1 cellular context compared by ENCODE assay signal in genomic region chr3:40584625-40585189, GRCh38.
TF ChIP-seq lines count a peak whose summit lies in the region.

No MANE protein-coding gene starts in this region.

TF ChIP-seq in H1, 55 proteins besides CTCF, POLR2A, EP300 and RAD21 (continued from another document):
- TF ChIP-seq CHD7 (IDR thresholded peaks at IDR 0.05; ENCODE audit: insufficient replicate concordance, low read length), result no peak
- no peak for TF ChIP-seq RBBP5 (IDR thresholded peaks at IDR 0.05; ENCODE audit: borderline replicate concordance, low read depth, low read length)
- TF ChIP-seq KDM1A (IDR thresholded peaks at IDR 0.05; ENCODE audit: borderline replicate concordance, low read length), result peak; percentile 42; the same call in 1 of the 2 replicates
- TF ChIP-seq TCF12 (IDR thresholded peaks at IDR 0.05; ENCODE audit: low read depth, low read length), result no peak
- no peak for TF ChIP-seq PHF8 (conservative IDR thresholded peaks at IDR 0.05; ENCODE audit: low read depth, low read length)
- TF ChIP-seq SIX5 (IDR thresholded peaks at IDR 0.05; ENCODE audit: low read depth, low read length), result no peak
- TF ChIP-seq TBP (IDR thresholded peaks at IDR 0.05; ENCODE audit: low read depth, low read length), result no peak
- 0 out of 2 replicates have a peak, but pooled peaks have one; percentile 19 for TF ChIP-seq ATF3 (IDR thresholded peaks at IDR 0.05; ENCODE audit: insufficient read depth, low read depth, low read length)
- no peak for TF ChIP-seq BACH1 (IDR thresholded peaks at IDR 0.05; ENCODE audit: low read length)
- TF ChIP-seq GTF2F1 (IDR thresholded peaks at IDR 0.05; ENCODE audit: borderline replicate concordance, low read depth, low read length), result no peak
- peak; percentile 54 for TF ChIP-seq CTBP2 (IDR thresholded peaks at IDR 0.05; ENCODE audit: borderline replicate concordance, insufficient read depth, insufficient read length, low read length)
- TF ChIP-seq JUN (IDR thresholded peaks at IDR 0.05; ENCODE audit: low read depth, low read length), result no peak
- TF ChIP-seq, protein P1, sequence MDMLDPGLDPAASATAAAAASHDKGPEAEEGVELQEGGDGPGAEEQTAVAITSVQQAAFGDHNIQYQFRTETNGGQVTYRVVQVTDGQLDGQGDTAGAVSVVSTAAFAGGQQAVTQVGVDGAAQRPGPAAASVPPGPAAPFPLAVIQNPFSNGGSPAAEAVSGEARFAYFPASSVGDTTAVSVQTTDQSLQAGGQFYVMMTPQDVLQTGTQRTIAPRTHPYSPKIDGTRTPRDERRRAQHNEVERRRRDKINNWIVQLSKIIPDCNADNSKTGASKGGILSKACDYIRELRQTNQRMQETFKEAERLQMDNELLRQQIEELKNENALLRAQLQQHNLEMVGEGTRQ (IDR thresholded peaks at IDR 0.05; ENCODE audit: low read length), result peak; percentile 61; the same call in 1 of the 2 replicates
- TF ChIP-seq KDM4A (IDR thresholded peaks at IDR 0.05; ENCODE audit: low read depth, low read length, severe bottlenecking), result no peak
- no peak for TF ChIP-seq SUZ12 (IDR thresholded peaks at IDR 0.05; ENCODE audit: low read length)
- no peak for TF ChIP-seq MAFK (IDR thresholded peaks at IDR 0.05; ENCODE audit: low read depth, low read length)
- no peak for TF ChIP-seq CBX5 (IDR thresholded peaks at IDR 0.05; ENCODE audit: low read depth, low read length)
- no peak for TF ChIP-seq BRCA1 (IDR thresholded peaks at IDR 0.05; ENCODE audit: low read depth, low read length)
- TF ChIP-seq NRF1 (IDR thresholded peaks at IDR 0.05; ENCODE audit: low read depth, low read length), result no peak
- TF ChIP-seq ASH2L (IDR thresholded peaks at IDR 0.05; ENCODE audit: low read length), result peak; percentile 71
- 0 out of 2 replicates have a peak, but pooled peaks have one; percentile 43 for TF ChIP-seq MAX (IDR thresholded peaks at IDR 0.05)
